In genomic region chr12:9813821-9814798, GRCh38 we compare ENCODE assay signal across 8 cellular contexts. TPM values are rescaled to one million over a fixed set of nuclear protein-coding genes. Genes with fewer than 3 reads are reported as not detected.
DNase-seq lines count a peak whose midpoint lies in the region; ATAC-seq and TF ChIP-seq lines count a peak whose summit lies in the region.

No MANE protein-coding gene starts in this region.

- H3K4me3 Mint-ChIP-seq in activated T-helper 1 cell treated with anti-CD3 and anti-CD28 coated beads, Interleukin-12 subunit alpha, Interleukin-12 subunit beta, Interleukin-2, Interleukin-4 antibody, amounts not matched to agents 30 ng/mL and 10 ng/mL and 1 ng/mL, durations not matched to agents 14 hours and 24 hours and 36 hours = peak overlapping the region; percentile 87

- 38 to 45% methylated on average over 14 to 30 of the region's 32 CpGs for WGBS in testis, 2 donors

- DNase-seq in BE2C (peak; percentile 68), GM19240 (ENCODE audit: insufficient read length, low spot score) (peak; percentile 76), Panc1 (ENCODE audit: low read depth, low spot score) (no peak), foreskin fibroblast (peak; percentile 19 to 46), occipital lobe (lab: John Stamatoyannopoulos, UW) (peak; percentile 5), testis (peak; percentile 86)
- peak; percentile 90 for DNase-seq in activated T-helper 1 cell treated with anti-CD3 and anti-CD28 coated beads, Interleukin-12 subunit alpha, Interleukin-12 subunit beta, Interleukin-2, Interleukin-4 antibody, amounts not matched to agents 30 ng/mL and 10 ng/mL and 1 ng/mL, durations not matched to agents 14 hours and 24 hours and 36 hours (ENCODE audit: low spot score)

- peaks cover 21% of the 10 kb centered on the region for H3K27me3 ChIP-seq in BE2C
- no peaks in the 10 kb centered on the region for H3K27me3 ChIP-seq in Panc1 (ENCODE audit: control insufficient read depth, insufficient read depth, low read length)
- H3K27me3 ChIP-seq in testis = no peaks in the 10 kb centered on the region

- CTCF ChIA-PET in Panc1 (lab: Charles Lee) = interaction anchor here (1.4 kb wide), 1 partner anchor 16 kb away, joined by 3 read pairs; no protein-coding TSS in a partner anchor

- H3K36me3 Mint-ChIP-seq in activated T-helper 1 cell treated with anti-CD3 and anti-CD28 coated beads, Interleukin-12 subunit alpha, Interleukin-12 subunit beta, Interleukin-2, Interleukin-4 antibody, amounts not matched to agents 30 ng/mL and 10 ng/mL and 1 ng/mL, durations not matched to agents 14 hours and 24 hours and 36 hours (ENCODE audit: low read depth) = no peaks in the 10 kb centered on the region

- H3K4me1 Mint-ChIP-seq in activated T-helper 1 cell treated with anti-CD3 and anti-CD28 coated beads, Interleukin-12 subunit alpha, Interleukin-12 subunit beta, Interleukin-2, Interleukin-4 antibody, amounts not matched to agents 30 ng/mL and 10 ng/mL and 1 ng/mL, durations not matched to agents 14 hours and 24 hours and 36 hours (ENCODE audit: low read depth) = peaks cover 35% of the 10 kb centered on the region

- no peaks in the 10 kb centered on the region for H3K9me3 Mint-ChIP-seq in activated T-helper 1 cell treated with anti-CD3 and anti-CD28 coated beads, Interleukin-12 subunit alpha, Interleukin-12 subunit beta, Interleukin-2, Interleukin-4 antibody, amounts not matched to agents 30 ng/mL and 10 ng/mL and 1 ng/mL, durations not matched to agents 14 hours and 24 hours and 36 hours

- H3K27ac ChIP-seq in Panc1 (ENCODE audit: low read length) (no peak overlapping the region), testis (no peak overlapping the region)

- no TSS peak for BruUV-seq in Panc1 (replicated peaks; lab: Mats Ljungman, UMichigan)

- ATAC-seq in HG03432 (IDR thresholded peaks at IDR 0.05; ENCODE audit: unreplicated experiment) (peak; percentile 95), Panc1 (peak; percentile 99)

- TF ChIP-seq POLR2A in testis (IDR thresholded peaks at IDR 0.05) = no peak

- H3K4me1 ChIP-seq in BE2C (no peaks in the 10 kb centered on the region), Panc1 (ENCODE audit: control insufficient read depth, insufficient read depth, low read length) (no peaks in the 10 kb centered on the region), testis (no peaks in the 10 kb centered on the region)

- TF ChIP-seq CTCF in BE2C (IDR thresholded peaks at IDR 0.05; ENCODE audit: low read depth, low read length) (peak; percentile 74), Panc1 (IDR thresholded peaks at IDR 0.05) (peak; percentile 90), foreskin fibroblast (IDR thresholded peaks at IDR 0.05; ENCODE audit: low read depth, low read length) (peak; percentile 78), testis (IDR thresholded peaks at IDR 0.05) (peak; percentile 30 to 82 (median 67))

- H3K36me3 ChIP-seq in BE2C (no peaks in the 10 kb centered on the region), Panc1 (ENCODE audit: control insufficient read depth, insufficient read depth, low read length) (no peaks in the 10 kb centered on the region), testis (ENCODE audit: low read depth, missing control alignments) (no peaks in the 10 kb centered on the region)

- H3K27me3 Mint-ChIP-seq in activated T-helper 1 cell treated with anti-CD3 and anti-CD28 coated beads, Interleukin-12 subunit alpha, Interleukin-12 subunit beta, Interleukin-2, Interleukin-4 antibody, amounts not matched to agents 30 ng/mL and 10 ng/mL and 1 ng/mL, durations not matched to agents 14 hours and 24 hours and 36 hours (ENCODE audit: insufficient read depth) = peaks cover 21% of the 10 kb centered on the region

- intact Hi-C loops in Panc1 (cut with micrococcal nuclease; ENCODE audit: unreplicated experiment) (loop anchor here (1.0 kb wide), 1 partner anchor 111 kb away; no protein-coding TSS in a partner anchor), testis (cut with DNase I; ENCODE audit: low total_unique reads) (no loop called here)
- intact Hi-C loops in activated T-helper 1 cell treated with anti-CD3 and anti-CD28 coated beads, Interleukin-12 subunit alpha, Interleukin-12 subunit beta, Interleukin-2, Interleukin-4 antibody, amounts not matched to agents 30 ng/mL and 10 ng/mL and 1 ng/mL, durations not matched to agents 14 hours and 24 hours and 36 hours (cut with micrococcal nuclease) = loop anchor here (1.0 to 5.0 kb wide), 7 partner anchors 55 to 326 kb away; partner anchors contain the start of gene CLEC2B

- H3K4me3 ChIP-seq in BE2C (ENCODE audit: low read depth, low read length) (no peak overlapping the region), Panc1 (ENCODE audit: low read depth in 2 of 2, low read length in 2 of 2) (peak overlapping the region; percentile 19 to 50), foreskin fibroblast (ENCODE audit: low read depth in 1 of 2, low read length in 2 of 2) (peak overlapping the region; percentile 10 to 29), testis (peak overlapping the region; percentile 30 to 31)

- H3K27ac Mint-ChIP-seq in activated T-helper 1 cell treated with anti-CD3 and anti-CD28 coated beads, Interleukin-12 subunit alpha, Interleukin-12 subunit beta, Interleukin-2, Interleukin-4 antibody, amounts not matched to agents 30 ng/mL and 10 ng/mL and 1 ng/mL, durations not matched to agents 14 hours and 24 hours and 36 hours = peak overlapping the region; percentile 61

- POLR2A ChIA-PET in Panc1 (lab: Charles Lee) = no interaction called here

- in situ Hi-C loops in Panc1 (cut with HindIII; ENCODE audit: low pct_unique_long_range_greater_than_20kb, low sequenced_read_pairs) = no loop called here

- H3K9me3 ChIP-seq in BE2C (no peaks in the 10 kb centered on the region; the same call in 1 of the 2 replicates), Panc1 (ENCODE audit: control insufficient read depth, insufficient read depth, low read depth, low read length) (no peaks in the 10 kb centered on the region), testis (no peaks in the 10 kb centered on the region)

RNA-seq across cellular contexts. Expression of gene KLRF1, which starts 13.2 kb away (rescaled TPM):
- polyA plus RNA-seq in BE2C (2012; ENCODE audit: insufficient read depth, insufficient read length, low read depth) = not detected
- 1.1 TPM for total RNA-seq in Panc1 (2021; ENCODE audit: unreplicated experiment)
- not detected for polyA plus RNA-seq in Panc1 (2012; ENCODE audit: insufficient read length)
- total RNA-seq in activated T-helper 1 cell treated with anti-CD3 and anti-CD28 coated beads, Interleukin-12 subunit alpha, Interleukin-12 subunit beta, Interleukin-2, Interleukin-4 antibody, amounts not matched to agents 30 ng/mL and 10 ng/mL and 1 ng/mL, durations not matched to agents 14 hours and 24 hours and 36 hours = not detected in 2 replicates
- total RNA-seq in occipital lobe = 0.47 TPM
- 1 to 10 TPM in 1 of 2 donors, under 1 TPM in 1; 0.43 to 1.0 TPM for total RNA-seq in testis
- 1.2 TPM for polyA plus RNA-seq in testis (ENCODE audit: insufficient read depth, low read depth, low replicate concordance)

RNA-seq across cellular contexts. Expression of gene CD69, which starts 53.4 kb away (rescaled TPM):
- polyA plus RNA-seq in BE2C (2012; ENCODE audit: insufficient read depth, insufficient read length, low read depth) = not detected
- total RNA-seq in Panc1 (2021; ENCODE audit: unreplicated experiment) = 0.98 TPM
- 0.22 TPM for polyA plus RNA-seq in Panc1 (2012; ENCODE audit: insufficient read length)
- total RNA-seq in activated T-helper 1 cell treated with anti-CD3 and anti-CD28 coated beads, Interleukin-12 subunit alpha, Interleukin-12 subunit beta, Interleukin-2, Interleukin-4 antibody, amounts not matched to agents 30 ng/mL and 10 ng/mL and 1 ng/mL, durations not matched to agents 14 hours and 24 hours and 36 hours = 90.5 and 93.2 TPM in 2 replicates
- total RNA-seq in occipital lobe = 0.62 TPM
- 1 to 10 TPM; 2.1 to 3.0 TPM for total RNA-seq in testis
- 3.3 TPM for polyA plus RNA-seq in testis (ENCODE audit: insufficient read depth, low read depth, low replicate concordance)

RNA-seq across cellular contexts. Expression of gene CLEC2B, which starts 55.0 kb away (rescaled TPM):
- polyA plus RNA-seq in BE2C (2012; ENCODE audit: insufficient read depth, insufficient read length, low read depth) = not detected
- total RNA-seq in Panc1 (2021; ENCODE audit: unreplicated experiment) = 2.4 TPM
- 0.61 TPM for polyA plus RNA-seq in Panc1 (2012; ENCODE audit: insufficient read length)
- 13.1 and 14.3 TPM in 2 replicates for total RNA-seq in activated T-helper 1 cell treated with anti-CD3 and anti-CD28 coated beads, Interleukin-12 subunit alpha, Interleukin-12 subunit beta, Interleukin-2, Interleukin-4 antibody, amounts not matched to agents 30 ng/mL and 10 ng/mL and 1 ng/mL, durations not matched to agents 14 hours and 24 hours and 36 hours
- total RNA-seq in occipital lobe = 2.7 TPM
- 1 to 10 TPM; 1.2 to 5.1 TPM for total RNA-seq in testis
- 3.3 TPM for polyA plus RNA-seq in testis (ENCODE audit: insufficient read depth, low read depth, low replicate concordance)

Comparison
In these comparisons a context has a peak if more than half of its experiments do, and no peak if none do; other contexts are left out.
1. RNA of gene CD69, which starts 53.4 kb away (total RNA-seq): 90.5 to 93.2 TPM in activated T-helper 1 cell treated with anti-CD3 and anti-CD28 coated beads, Interleukin-12 subunit alpha, Interleukin-12 subunit beta, Interleukin-2, Interleukin-4 antibody, amounts not matched to agents 30 ng/mL and 10 ng/mL and 1 ng/mL, durations not matched to agents 14 hours and 24 hours and 36 hours; 2.1 to 3.0 TPM in testis, 0.98 TPM in Panc1 (single experiment) and 0.62 TPM in occipital lobe (single experiment); every median in the first group is over 10 times any median in the second.
2. Peak in every context shown above with its lines, with median percentiles within 50 percentile points of each other: CTCF ChIP-seq.